In genomic region chr19:4108767-4109625, GRCh38 we compare ENCODE assay signal across 9 cellular contexts. TPM values are rescaled to one million over a fixed set of nuclear protein-coding genes. Genes with fewer than 3 reads are reported as not detected.
DNase-seq lines count a peak whose midpoint lies in the region; ATAC-seq and TF ChIP-seq lines count a peak whose summit lies in the region.
"Had no signal": no experiment of that assay in that cellular context is flagged by ENCODE, and none has a peak within 500 bp of the region (broad histone marks: within the 10 kb centered on the region; RNA-seq: fewer than 3 reads in every experiment).

No MANE protein-coding gene starts in this region.

- TF ChIP-seq CTCF in GM12864 (IDR thresholded peaks at IDR 0.05; ENCODE audit: low read depth, low read length, missing control alignments): no peak

- H3K4me3 ChIP-seq in GM12864 (ENCODE audit: low read depth, low read length): peak overlapping the region; percentile 13
- H3K4me3 ChIP-seq: adrenal gland had no signal

- peak; percentile 87 for DNase-seq in GM12864 (ENCODE audit: low read depth)
- DNase-seq in activated CD4-positive, alpha-beta T cell treated with anti-CD3 and anti-CD28 coated beads for 1 hour: peak; percentile 49
- DNase-seq in left colon: peak in 1 of 2 donors; percentile 48
- no peak for DNase-seq in GOT3 (lab: John Stamatoyannopoulos, UW)
- no peak for DNase-seq in NCI-H1048 (lab: John Stamatoyannopoulos, UW)

- ATAC-seq in HG03060 (IDR thresholded peaks at IDR 0.05; ENCODE audit: low read depth, unreplicated experiment) (peak; percentile 42), left colon (peak; percentile 23), GM21825 (IDR thresholded peaks at IDR 0.05; ENCODE audit: unreplicated experiment) (no peak), HG03565 (IDR thresholded peaks at IDR 0.05; ENCODE audit: unreplicated experiment) (no peak)

- intact Hi-C loops in left colon (cut with DNase I, micrococcal nuclease): no loop called here

RNA-seq across cellular contexts. Expression of gene MAP2K2, which starts 14.9 kb away (rescaled TPM):
- 100 to 1,000 TPM; 208 to 229 TPM for total RNA-seq in left colon

RNA-seq across cellular contexts. Expression of gene ZBTB7A, which starts 42.3 kb away (rescaled TPM):
- total RNA-seq in left colon: 100 to 1,000 TPM; 110 to 124 TPM

RNA-seq across cellular contexts. Expression of gene CREB3L3, which starts 44.4 kb away (rescaled TPM):
- 1 to 10 TPM; 6.7 to 7.0 TPM for total RNA-seq in left colon

Comparison
In these comparisons a context has a peak if more than half of its experiments do, and no peak if none do; other contexts are left out.
1. DNase-seq: peak in GM12864 (single experiment) and activated CD4-positive, alpha-beta T cell treated with anti-CD3 and anti-CD28 coated beads for 1 hour (single experiment); none in GOT3 (single experiment) and NCI-H1048 (single experiment).
2. ATAC-seq: peak in HG03060 (single experiment) and left colon (single experiment); none in GM21825 (single experiment) and HG03565 (single experiment).